Comparison of ENCODE assay signal across 8 cellular contexts in the genomic region with DNA sequence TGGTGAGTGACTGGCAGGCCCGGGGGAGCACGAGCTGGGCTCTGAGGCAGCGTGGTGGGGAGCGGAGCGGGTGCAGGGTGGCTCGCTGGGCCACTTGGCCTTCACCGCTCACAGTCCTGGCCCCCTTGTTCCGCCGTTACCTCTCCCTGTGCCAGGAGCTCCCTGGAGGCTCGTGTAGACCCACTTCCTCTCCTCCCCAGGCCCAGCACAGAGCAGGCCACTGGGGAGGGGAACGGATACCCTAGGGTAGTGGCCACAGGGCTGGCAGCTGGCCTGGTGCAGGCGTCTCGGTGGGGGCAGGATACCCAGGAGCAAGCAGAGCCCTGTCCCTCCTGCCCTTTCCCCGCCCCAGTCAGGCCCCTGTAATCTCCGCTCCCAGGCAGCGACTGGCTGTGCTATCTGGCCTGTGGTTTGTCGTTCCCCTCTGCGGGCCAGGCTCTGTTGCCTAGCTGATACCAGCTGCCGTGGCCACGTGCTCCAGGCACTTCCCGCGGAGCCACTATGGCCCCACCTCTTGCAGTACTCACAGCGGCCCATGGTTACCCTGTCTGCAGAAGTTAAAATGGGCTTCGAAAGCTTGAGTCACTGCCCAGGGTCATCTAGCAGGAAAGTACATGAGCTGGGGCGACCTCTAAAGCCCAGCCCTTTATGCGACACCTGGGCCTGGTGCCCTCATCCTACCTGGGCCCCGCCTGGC. TPM values are rescaled to one million over a fixed set of nuclear protein-coding genes. Genes with fewer than 3 reads are reported as not detected.
DNase-seq lines count a peak whose midpoint lies in the region; ATAC-seq, FAIRE-seq and TF ChIP-seq lines count a peak whose summit lies in the region.

No MANE protein-coding gene starts in this region.

- POLR2A ChIA-PET in K562 (lab: Yijun Ruan, JAX) = interaction anchor here (0.5 to 1.3 kb wide), 7 partner anchors 11 to 682 kb away, joined by 3 to 7 read pairs (median 3); a partner anchor contains a TSS

- H3K27me3 ChIP-seq in K562 (ENCODE audit: control insufficient read depth in 2 of 2, insufficient read depth in 2 of 2, low read length in 2 of 2) (no peaks in the 10 kb centered on the region), mucosa of stomach (ENCODE audit: control insufficient read depth, insufficient read depth, low read length) (no peaks in the 10 kb centered on the region), stomach (no peaks in the 10 kb centered on the region)

- peak in 1 of 2 experiments; percentile 18; a peak in 1 of 4 replicates for TF ChIP-seq RAD21 in K562 (CRISPR knock-in tag; conservative IDR thresholded peaks at IDR 0.05 in 1 of 2, IDR thresholded peaks at IDR 0.05 in 1 of 2)

- H3K27ac ChIP-seq in K562 (ENCODE audit: extremely low read depth, low read depth, low read length) (peak overlapping the region; percentile 92), stomach (peak overlapping the region; percentile 81 to 93 (median 85))

- H2AFZ ChIP-seq in K562 (ENCODE audit: low read depth, low read length) = peak overlapping the region; percentile 14

- 16% methylated on average over 25 of the region's 27 CpGs for WGBS in K562 (ENCODE audit: insufficient coverage, low coverage, missing lambda C conversion rate)
- WGBS in stomach, 5 donors = 26 to 55% (median 35%) methylated on average over 8 to 27 of the region's 27 CpGs

- intact Hi-C loops in K562 (cut with micrococcal nuclease) = loop anchor here (1.0 kb wide), 1 partner anchor 33 kb away; a partner anchor contains a TSS
- intact Hi-C loops in stomach (cut with DNase I; ENCODE audit: low total_unique reads) = no loop called here

- peaks cover 5% of the 10 kb centered on the region for H3K9me1 ChIP-seq in K562 (ENCODE audit: control insufficient read depth, insufficient read depth, low read length)

- H3K4me3 ChIP-seq in K562 (no peak overlapping the region), mucosa of stomach (ENCODE audit: low read length) (no peak overlapping the region), stomach (peak overlapping the region in 1 of 4 donors; percentile 1)

- H3K36me3 ChIP-seq in K562 (ENCODE audit: control insufficient read depth, insufficient read depth, low read length) (peaks cover 68% of the 10 kb centered on the region), mucosa of stomach (ENCODE audit: control insufficient read depth, insufficient read depth, low read length) (peaks cover 7% of the 10 kb centered on the region), stomach (peaks cover 31 to 72% (median 68%) of the 10 kb centered on the region in 4 donors)

- H3K4me1 ChIP-seq in K562 (replicated peaks in 1 of 2; ENCODE audit: control insufficient read depth in 2 of 2, insufficient read depth in 2 of 2, low read length in 2 of 2) = peaks cover 44 to 54% of the 10 kb centered on the region in 2 experiments
- H3K4me1 ChIP-seq in mucosa of stomach (ENCODE audit: control insufficient read depth, insufficient read depth, low read length) = peaks cover 40% of the 10 kb centered on the region
- peaks cover 20 to 43% (median 35%) of the 10 kb centered on the region in 4 donors for H3K4me1 ChIP-seq in stomach

- TF ChIP-seq POLR2A in K562 (conservative IDR thresholded peaks at IDR 0.05) = no peak
- no peak for TF ChIP-seq POLR2A in stomach (IDR thresholded peaks at IDR 0.05)

- peak overlapping the region; percentile 75 to 86 for H3K9ac ChIP-seq in K562 (ENCODE audit: insufficient read depth in 1 of 2, low read depth in 2 of 2, low read length in 2 of 2)
- peak overlapping the region; percentile 50 for H3K9ac ChIP-seq in mucosa of stomach (ENCODE audit: low read length)

- no TSS peak for BruUV-seq in K562 (replicated peaks; lab: Mats Ljungman, UMichigan)

- in situ Hi-C loops in K562 (cut with MboI) = no loop called here

- peaks cover 16% of the 10 kb centered on the region; the same call in 2 of the 3 replicates for H3K79me2 ChIP-seq in K562 (ENCODE audit: control insufficient read depth, insufficient read depth, low read length)

- ATAC-seq in HG02852 (IDR thresholded peaks at IDR 0.05; ENCODE audit: unreplicated experiment) (peak; percentile 54), K562 (peak; percentile 98)

- TF ChIP-seq CTCF in K562 (IDR thresholded peaks at IDR 0.05 in 2 of 3, conservative IDR thresholded peaks at IDR 0.05 in 1 of 3; ENCODE audit: insufficient read depth in 2 of 3, low read depth in 1 of 3, low read length in 3 of 3) (peak; percentile 26 to 47 (median 36); a peak in 4 of 6 replicates), stomach (IDR thresholded peaks at IDR 0.05) (peak in 2 of 7 experiments; percentile 17 to 35)

- no peaks in the 10 kb centered on the region for H4K20me1 ChIP-seq in K562 (replicated peaks; ENCODE audit: control insufficient read depth, insufficient read depth, low read length)

- TF ChIP-seq EP300 in K562 (IDR thresholded peaks at IDR 0.05; ENCODE audit: low read length) (peak; percentile 97), stomach (IDR thresholded peaks at IDR 0.05) (no peak)

- H3K9me3 ChIP-seq in K562 (replicated peaks; ENCODE audit: control insufficient read depth, insufficient read depth, low read depth, low read length) (no peaks in the 10 kb centered on the region), mucosa of stomach (ENCODE audit: control insufficient read depth, low read length) (no peaks in the 10 kb centered on the region), stomach (no peaks in the 10 kb centered on the region)

- FAIRE-seq in K562 (lab: Jason Lieb, UNC) = peak; percentile 98

- CTCF ChIA-PET in K562 (lab: Yijun Ruan, JAX; ENCODE audit: low intra/inter-chr PET ratio) = no interaction called here

- DNase-seq in UCSD-AML1 (lab: John Stamatoyannopoulos, UW; ENCODE audit: unreplicated experiment) (peak; percentile 93), K562 (ENCODE audit: extremely low read depth in 1 of 4, low spot score in 3 of 4) (peak; percentile 83 to 98 (median 90)), stomach (peak; percentile 92), NCI-H128 (lab: John Stamatoyannopoulos, UW; ENCODE audit: unreplicated experiment) (no peak), iPS-NIHi7 (ENCODE audit: extremely low spot score) (no peak), DMS79 (lab: John Stamatoyannopoulos, UW) (no peak)

- peak overlapping the region; percentile 69 for H3K4me2 ChIP-seq in K562 (ENCODE audit: insufficient read depth, low read length)

RNA-seq across cellular contexts. Expression of a gene that starts 11.6 kb away (rescaled TPM):
- 25.1 and 61.9 TPM in 2 replicates for total RNA-seq in K562 (2011; cell fraction: chromatin; rRNA removed; ENCODE audit: low replicate concordance)
- total RNA-seq in K562 (2011; cell fraction: nucleolus; rRNA removed) = 71.3 and 71.4 TPM in 2 replicates
- 60.4 and 62.9 TPM in 2 replicates for total RNA-seq in K562 (2011; cell fraction: nucleoplasm; rRNA removed)
- 25.2 and 28.7 TPM in 2 replicates for total RNA-seq in K562 (2014; rRNA removed)
- total RNA-seq in K562 (2014; rRNA removed; fragmentation: Illumina TruSeq; extraction: Trizol) = 16.1 and 20.1 TPM in 2 replicates
- 29.8 and 30.5 TPM in 2 replicates for total RNA-seq in K562 (2015; rRNA removed; fragmentation: Illumina TruSeq; extraction: Trizol)
- 37.5 and 39.8 TPM in 2 replicates for total RNA-seq in K562 (2021)
- 33.4 and 36.2 TPM in 2 replicates for polyA plus RNA-seq in K562 (2011; rRNA removed)
- polyA plus RNA-seq in K562 (2011; cell fraction: cytosol; rRNA removed) = 45.2 and 65.3 TPM in 2 replicates
- polyA plus RNA-seq in K562 (2011; cell fraction: nucleus; rRNA removed) = 50.0 and 61.6 TPM in 2 replicates
- polyA plus RNA-seq in K562 (2012) = 21.4 and 22.1 TPM in 2 replicates
- polyA plus RNA-seq in K562 (2014; fragmentation: Illumina TruSeq; extraction: Trizol) = 34.6 and 38.7 TPM in 2 replicates
- 10 to 100 TPM in 1 of 2 experiments, 1 to 10 TPM in 1; 3.0 to 19.2 TPM for polyA plus RNA-seq in K562 (2014; fragmentation: Nextera tagmentation; extraction: Ambion mirVana)
- polyA plus RNA-seq in K562 (2014; rRNA removed) = 36.5 and 40.5 TPM in 2 replicates
- 19.4 and 20.2 TPM in 2 replicates for polyA minus RNA-seq in K562 (2011; rRNA and poly(A)+ RNA removed)
- polyA minus RNA-seq in K562 (2011; cell fraction: cytosol; rRNA and poly(A)+ RNA removed) = 11.6 and 13.9 TPM in 2 replicates
- polyA minus RNA-seq in K562 (2011; cell fraction: nucleus; rRNA and poly(A)+ RNA removed) = 9.4 and 14.6 TPM in 2 replicates
- 10 to 100 TPM in 4 of 5 donors, 1 to 10 TPM in 1; 5.5 to 84.0 (median 17.4) TPM for total RNA-seq in stomach
- 10 to 100 TPM in 1 of 3 donors, 1 to 10 TPM in 2; 3.4 to 11.4 (median 8.3) TPM for polyA plus RNA-seq in stomach

RNA-seq across cellular contexts. Expression of a gene that starts 32.9 kb away (rescaled TPM):
- total RNA-seq in K562 (2011; cell fraction: chromatin; rRNA removed; ENCODE audit: low replicate concordance) = 92.3 and 308 TPM in 2 replicates
- 215 and 248 TPM in 2 replicates for total RNA-seq in K562 (2011; cell fraction: nucleolus; rRNA removed)
- total RNA-seq in K562 (2011; cell fraction: nucleoplasm; rRNA removed) = 114 and 139 TPM in 2 replicates
- total RNA-seq in K562 (2014; rRNA removed) (25.4 and 30.5 TPM in 2 replicates), K562 (2014; rRNA removed; fragmentation: Illumina TruSeq; extraction: Trizol) (5.3 and 7.3 TPM in 2 replicates), K562 (2015; rRNA removed; fragmentation: Illumina TruSeq; extraction: Trizol) (18.0 and 22.7 TPM in 2 replicates), K562 (2021) (47.6 and 49.4 TPM in 2 replicates), stomach (100 to 1,000 TPM in 1 of 5 donors, 10 to 100 TPM in 4; 34.5 to 175 (median 49.0) TPM)
- polyA plus RNA-seq in K562 (2011; rRNA removed) (19.8 and 37.8 TPM in 2 replicates), K562 (2014; fragmentation: Illumina TruSeq; extraction: Trizol) (15.2 and 25.9 TPM in 2 replicates), K562 (2014; fragmentation: Nextera tagmentation; extraction: Ambion mirVana) (under 1 TPM; 0.15 to 0.77 TPM), K562 (2014; rRNA removed) (51.4 and 54.1 TPM in 2 replicates), stomach (10 to 100 TPM in 2 of 3 donors, 1 to 10 TPM in 1; 9.0 to 28.2 (median 10.4) TPM)
- 19.0 and 25.6 TPM in 2 replicates for polyA plus RNA-seq in K562 (2011; cell fraction: cytosol; rRNA removed)
- 374 and 378 TPM in 2 replicates for polyA plus RNA-seq in K562 (2011; cell fraction: nucleus; rRNA removed)
- polyA plus RNA-seq in K562 (2012) = 25.3 and 34.3 TPM in 2 replicates
- polyA minus RNA-seq in K562 (2011; rRNA and poly(A)+ RNA removed) = 7.0 and 8.3 TPM in 2 replicates
- 10.7 and 12.7 TPM in 2 replicates for polyA minus RNA-seq in K562 (2011; cell fraction: cytosol; rRNA and poly(A)+ RNA removed)
- polyA minus RNA-seq in K562 (2011; cell fraction: nucleus; rRNA and poly(A)+ RNA removed) = 52.0 and 76.5 TPM in 2 replicates

RNA-seq across cellular contexts. Expression of a gene that starts 41.1 kb away (rescaled TPM):
- 56.9 and 171 TPM in 2 replicates for total RNA-seq in K562 (2011; cell fraction: chromatin; rRNA removed; ENCODE audit: low replicate concordance)
- total RNA-seq in K562 (2011; cell fraction: nucleolus; rRNA removed) = 132 and 142 TPM in 2 replicates
- total RNA-seq in K562 (2011; cell fraction: nucleoplasm; rRNA removed) = 83.5 and 91.6 TPM in 2 replicates
- 58.8 and 72.7 TPM in 2 replicates for total RNA-seq in K562 (2014; rRNA removed)
- total RNA-seq in K562 (2014; rRNA removed; fragmentation: Illumina TruSeq; extraction: Trizol) = 17.3 and 23.0 TPM in 2 replicates
- 35.2 and 35.9 TPM in 2 replicates for total RNA-seq in K562 (2015; rRNA removed; fragmentation: Illumina TruSeq; extraction: Trizol)
- 88.4 and 90.2 TPM in 2 replicates for total RNA-seq in K562 (2021)
- 60.6 and 64.2 TPM in 2 replicates for polyA plus RNA-seq in K562 (2011; rRNA removed)
- polyA plus RNA-seq in K562 (2011; cell fraction: cytosol; rRNA removed) = 57.8 and 99.1 TPM in 2 replicates
- 381 and 681 TPM in 2 replicates for polyA plus RNA-seq in K562 (2011; cell fraction: nucleus; rRNA removed)
- polyA plus RNA-seq in K562 (2012) = 72.8 and 106 TPM in 2 replicates
- polyA plus RNA-seq in K562 (2014; fragmentation: Illumina TruSeq; extraction: Trizol) = 63.3 and 68.6 TPM in 2 replicates
- polyA plus RNA-seq in K562 (2014; fragmentation: Nextera tagmentation; extraction: Ambion mirVana) = under 1 TPM; 0.20 to 0.98 TPM
- 118 and 124 TPM in 2 replicates for polyA plus RNA-seq in K562 (2014; rRNA removed)
- 7.6 and 15.5 TPM in 2 replicates for polyA minus RNA-seq in K562 (2011; rRNA and poly(A)+ RNA removed)
- 24.0 and 25.5 TPM in 2 replicates for polyA minus RNA-seq in K562 (2011; cell fraction: cytosol; rRNA and poly(A)+ RNA removed)
- polyA minus RNA-seq in K562 (2011; cell fraction: nucleus; rRNA and poly(A)+ RNA removed) = 32.9 and 40.3 TPM in 2 replicates
- 100 to 1,000 TPM in 4 of 5 donors, 10 to 100 TPM in 1; 50.5 to 408 (median 138) TPM for total RNA-seq in stomach
- 100 to 1,000 TPM in 2 of 3 donors, 10 to 100 TPM in 1; 58.2 to 113 (median 102) TPM for polyA plus RNA-seq in stomach

RNA-seq across cellular contexts. Expression of a gene that starts 41.3 kb away (rescaled TPM):
- 9.6 and 13.0 TPM in 2 replicates for total RNA-seq in K562 (2011; cell fraction: chromatin; rRNA removed; ENCODE audit: low replicate concordance)
- total RNA-seq in K562 (2011; cell fraction: nucleolus; rRNA removed) = 6.7 and 10.3 TPM in 2 replicates
- total RNA-seq in K562 (2011; cell fraction: nucleoplasm; rRNA removed) = 6.0 and 8.1 TPM in 2 replicates
- 8.2 and 10.1 TPM in 2 replicates for total RNA-seq in K562 (2014; rRNA removed)
- total RNA-seq in K562 (2014; rRNA removed; fragmentation: Illumina TruSeq; extraction: Trizol) = 2.7 and 3.7 TPM in 2 replicates
- 4.7 and 4.8 TPM in 2 replicates for total RNA-seq in K562 (2015; rRNA removed; fragmentation: Illumina TruSeq; extraction: Trizol)
- 13.8 and 14.8 TPM in 2 replicates for total RNA-seq in K562 (2021)
- polyA plus RNA-seq in K562 (2011; rRNA removed) = 5.4 and 9.6 TPM in 2 replicates
- 8.6 and 11.9 TPM in 2 replicates for polyA plus RNA-seq in K562 (2011; cell fraction: cytosol; rRNA removed)
- 12.2 and 15.8 TPM in 2 replicates for polyA plus RNA-seq in K562 (2011; cell fraction: nucleus; rRNA removed)
- 10.9 and 22.6 TPM in 2 replicates for polyA plus RNA-seq in K562 (2012)
- polyA plus RNA-seq in K562 (2014; fragmentation: Illumina TruSeq; extraction: Trizol) = 7.4 and 11.7 TPM in 2 replicates
- polyA plus RNA-seq in K562 (2014; fragmentation: Nextera tagmentation; extraction: Ambion mirVana) = under 1 TPM; 0.20 to 0.67 TPM
- polyA plus RNA-seq in K562 (2014; rRNA removed) = 6.2 and 6.3 TPM in 2 replicates
- polyA minus RNA-seq in K562 (2011; rRNA and poly(A)+ RNA removed) = 5.0 and 5.1 TPM in 2 replicates
- polyA minus RNA-seq in K562 (2011; cell fraction: cytosol; rRNA and poly(A)+ RNA removed) = 7.5 and 12.5 TPM in 2 replicates
- 2.2 and 4.3 TPM in 2 replicates for polyA minus RNA-seq in K562 (2011; cell fraction: nucleus; rRNA and poly(A)+ RNA removed)
- total RNA-seq in stomach = 10 to 100 TPM; 13.0 to 92.2 (median 49.6) TPM
- polyA plus RNA-seq in stomach = 10 to 100 TPM; 25.8 to 28.5 (median 28.1) TPM

RNA-seq across cellular contexts. Expression of a gene that starts 41.9 kb away (rescaled TPM):
- 42.2 and 97.6 TPM in 2 replicates for total RNA-seq in K562 (2011; cell fraction: chromatin; rRNA removed; ENCODE audit: low replicate concordance)
- total RNA-seq in K562 (2011; cell fraction: nucleolus; rRNA removed) = 57.8 and 60.5 TPM in 2 replicates
- 50.5 and 57.4 TPM in 2 replicates for total RNA-seq in K562 (2011; cell fraction: nucleoplasm; rRNA removed)
- 87.7 and 122 TPM in 2 replicates for total RNA-seq in K562 (2014; rRNA removed)
- 54.0 and 58.6 TPM in 2 replicates for total RNA-seq in K562 (2014; rRNA removed; fragmentation: Illumina TruSeq; extraction: Trizol)
- 73.0 and 77.4 TPM in 2 replicates for total RNA-seq in K562 (2015; rRNA removed; fragmentation: Illumina TruSeq; extraction: Trizol)
- 109 and 119 TPM in 2 replicates for total RNA-seq in K562 (2021)
- polyA plus RNA-seq in K562 (2011; rRNA removed) = 106 and 121 TPM in 2 replicates
- polyA plus RNA-seq in K562 (2011; cell fraction: cytosol; rRNA removed) = 85.0 and 104 TPM in 2 replicates
- 59.1 and 61.5 TPM in 2 replicates for polyA plus RNA-seq in K562 (2011; cell fraction: nucleus; rRNA removed)
- 76.9 and 94.0 TPM in 2 replicates for polyA plus RNA-seq in K562 (2012)
- polyA plus RNA-seq in K562 (2014; fragmentation: Illumina TruSeq; extraction: Trizol) = 72.6 and 83.7 TPM in 2 replicates
- polyA plus RNA-seq in K562 (2014; fragmentation: Nextera tagmentation; extraction: Ambion mirVana) = 1 to 10 TPM; 1.7 to 3.4 TPM
- polyA plus RNA-seq in K562 (2014; rRNA removed) = 60.6 and 66.3 TPM in 2 replicates
- 99.5 and 120 TPM in 2 replicates for polyA minus RNA-seq in K562 (2011; rRNA and poly(A)+ RNA removed)
- polyA minus RNA-seq in K562 (2011; cell fraction: cytosol; rRNA and poly(A)+ RNA removed) = 61.5 and 61.9 TPM in 2 replicates
- polyA minus RNA-seq in K562 (2011; cell fraction: nucleus; rRNA and poly(A)+ RNA removed) = 15.3 and 28.9 TPM in 2 replicates
- 100 to 1,000 TPM in 1 of 5 donors, 10 to 100 TPM in 4; 12.3 to 118 (median 48.8) TPM for total RNA-seq in stomach
- 100 to 1,000 TPM in 1 of 3 donors, 10 to 100 TPM in 2; 69.2 to 111 (median 77.9) TPM for polyA plus RNA-seq in stomach

Comparison
In these comparisons a context has a peak if more than half of its experiments do, and no peak if none do; other contexts are left out.
1. DNase-seq: peak in UCSD-AML1 (single experiment), K562 (4 of 4) and stomach (single experiment); none in NCI-H128 (single experiment), iPS-NIHi7 (single experiment) and DMS79 (single experiment).